Comparison of ENCODE assay signal across 9 cellular contexts in genomic region chr1:56435434-56436337, GRCh38.
A peak's percentile ranks its signal among the peaks of the same experiment; 100 is the strongest.
DNase-seq lines count a peak whose midpoint lies in the region; ATAC-seq and TF ChIP-seq lines count a peak whose summit lies in the region.
"Had no signal": no experiment of that assay in that cellular context is flagged by ENCODE, and none has a peak within 500 bp of the region (broad histone marks: within the 10 kb centered on the region; RNA-seq: fewer than 3 reads in every experiment).

No MANE protein-coding gene starts in this region.

- H3K27ac Mint-ChIP-seq in brain: peak overlapping the region; percentile 86 to 98 (median 97)
- peak overlapping the region; percentile 41 for H3K27ac Mint-ChIP-seq in stimulated activated memory B cell treated with anti-CD40 and anti-IgM and Interleukin-4, amounts not matched to agents 10 μg/mL and 1 μg/mL and 100 μg/mL, for 72 hours
- H3K27ac Mint-ChIP-seq: activated T-helper 1 cell treated with anti-CD3 and anti-CD28 coated beads, Interleukin-12 subunit alpha, Interleukin-12 subunit beta, Interleukin-2, Interleukin-4 antibody, amounts not matched to agents 30 ng/mL and 10 ng/mL and 1 ng/mL, durations not matched to agents 14 hours and 24 hours and 36 hours had no signal

- no peaks in the 10 kb centered on the region for H3K9me3 Mint-ChIP-seq in brain
- peaks cover 4% of the 10 kb centered on the region for H3K9me3 Mint-ChIP-seq in stimulated activated memory B cell treated with anti-CD40 and anti-IgM and Interleukin-4, amounts not matched to agents 10 μg/mL and 1 μg/mL and 100 μg/mL, for 72 hours
- H3K9me3 Mint-ChIP-seq: activated T-helper 1 cell treated with anti-CD3 and anti-CD28 coated beads, Interleukin-12 subunit alpha, Interleukin-12 subunit beta, Interleukin-2, Interleukin-4 antibody, amounts not matched to agents 30 ng/mL and 10 ng/mL and 1 ng/mL, durations not matched to agents 14 hours and 24 hours and 36 hours had no signal

- H3K36me3 Mint-ChIP-seq in brain: no peaks in the 10 kb centered on the region
- H3K36me3 Mint-ChIP-seq in stimulated activated memory B cell treated with anti-CD40 and anti-IgM and Interleukin-4, amounts not matched to agents 10 μg/mL and 1 μg/mL and 100 μg/mL, for 72 hours: no peaks in the 10 kb centered on the region

- H3K4me1 Mint-ChIP-seq in brain: peaks cover 83% of the 10 kb centered on the region
- H3K4me1 Mint-ChIP-seq in stimulated activated memory B cell treated with anti-CD40 and anti-IgM and Interleukin-4, amounts not matched to agents 10 μg/mL and 1 μg/mL and 100 μg/mL, for 72 hours: peaks cover 61% of the 10 kb centered on the region

- peak overlapping the region; percentile 35 to 61 (median 43) for H3K4me3 Mint-ChIP-seq in brain
- H3K4me3 Mint-ChIP-seq in stimulated activated memory B cell treated with anti-CD40 and anti-IgM and Interleukin-4, amounts not matched to agents 10 μg/mL and 1 μg/mL and 100 μg/mL, for 72 hours: no peak overlapping the region
- H3K4me3 Mint-ChIP-seq: activated T-helper 1 cell treated with anti-CD3 and anti-CD28 coated beads, Interleukin-12 subunit alpha, Interleukin-12 subunit beta, Interleukin-2, Interleukin-4 antibody, amounts not matched to agents 30 ng/mL and 10 ng/mL and 1 ng/mL, durations not matched to agents 14 hours and 24 hours and 36 hours had no signal

- no peak for TF ChIP-seq CTCF in brain (conservative IDR thresholded peaks at IDR 0.05)

- no peak for ATAC-seq in stimulated activated memory B cell treated with anti-CD40 and anti-IgM and Interleukin-4, amounts not matched to agents 10 μg/mL and 1 μg/mL and 100 μg/mL, for 72 hours

- peak overlapping the region; percentile 92 for H3K27ac ChIP-seq in layer of hippocampus (ENCODE audit: low read depth, low read length)

- H3K27me3 Mint-ChIP-seq in brain: no peaks in the 10 kb centered on the region
- no peaks in the 10 kb centered on the region for H3K27me3 Mint-ChIP-seq in stimulated activated memory B cell treated with anti-CD40 and anti-IgM and Interleukin-4, amounts not matched to agents 10 μg/mL and 1 μg/mL and 100 μg/mL, for 72 hours

- no peaks in the 10 kb centered on the region for H3K27me3 ChIP-seq in layer of hippocampus (ENCODE audit: control insufficient read depth, insufficient read depth, low read length)

- DNase-seq in NCI-H2171 treated with DMSO at 0.1 percent for 48 hours (lab: John Stamatoyannopoulos, UW): peak; percentile 67
- DNase-seq in activated CD8-positive, alpha-beta memory T cell treated with anti-CD3 and anti-CD28 coated beads, Interleukin-2, amount 50 U/mL, for 4 hours: no peak
- no peak for DNase-seq in NCI-H2196 treated with DMSO at 0.1 percent for 48 hours (lab: John Stamatoyannopoulos, UW; ENCODE audit: unreplicated experiment)
- no peak for DNase-seq in activated CD4-positive, alpha-beta T cell treated with anti-CD3 and anti-CD28 coated beads for 48 hours
- DNase-seq: NCI-H2081 treated with DMSO at 0.1 percent for 48 hours had no signal
